23 cellular contexts compared by ENCODE assay signal in genomic region chr10:82660205-82660604, GRCh38.
DNase-seq lines count a peak whose midpoint lies in the region; ATAC-seq and TF ChIP-seq lines count a peak whose summit lies in the region.
"Had no signal": no experiment of that assay in that cellular context is flagged by ENCODE, and none has a peak within 500 bp of the region (broad histone marks: within the 10 kb centered on the region; RNA-seq: fewer than 3 reads in every experiment).

No MANE protein-coding gene starts in this region.

- H3K9ac ChIP-seq in BLaER1, result no peak overlapping the region

- in situ Hi-C loops in astrocyte of the spinal cord (cut with HindIII; ENCODE audit: low sequenced_read_pairs), result no loop called here

- H3K27ac ChIP-seq in BLaER1 (peak overlapping the region; percentile 71), mesodermal cell (ENCODE audit: low read depth, low read length, severe bottlenecking) (peak overlapping the region; percentile 63), gastroesophageal sphincter (no peak overlapping the region), tibial nerve (no peak overlapping the region)
- H3K27ac ChIP-seq: PC-9, SK-N-MC had no signal

- H3K9me3 ChIP-seq in BLaER1, result no peaks in the 10 kb centered on the region
- H3K9me3 ChIP-seq in mesodermal cell (ENCODE audit: control insufficient read depth, low read length), result no peaks in the 10 kb centered on the region
- no peaks in the 10 kb centered on the region for H3K9me3 ChIP-seq in gastroesophageal sphincter
- no peaks in the 10 kb centered on the region for H3K9me3 ChIP-seq in tibial nerve

- H3K4me3 ChIP-seq in BLaER1 (no peak overlapping the region), astrocyte of the spinal cord (ENCODE audit: low read depth, low read length) (no peak overlapping the region), mesodermal cell (ENCODE audit: extremely low read depth, insufficient read depth, low read length, poor library complexity, severe bottlenecking) (no peak overlapping the region), gastroesophageal sphincter (no peak overlapping the region), tibial nerve (no peak overlapping the region)
- H3K4me3 ChIP-seq: GM23338, PC-9, SK-N-MC had no signal

- TF ChIP-seq EP300 in gastroesophageal sphincter (IDR thresholded peaks at IDR 0.05), result no peak
- no peak for TF ChIP-seq EP300 in tibial nerve (IDR thresholded peaks at IDR 0.05)

- ATAC-seq in gastroesophageal sphincter, result no peak
- ATAC-seq in HG02973 (IDR thresholded peaks at IDR 0.05; ENCODE audit: unreplicated experiment), result no peak
- ATAC-seq: GM23338 had no signal

- H3K27me3 ChIP-seq in BLaER1 (no peaks in the 10 kb centered on the region), gastroesophageal sphincter (no peaks in the 10 kb centered on the region), tibial nerve (no peaks in the 10 kb centered on the region)

- TF ChIP-seq POLR2A in gastroesophageal sphincter (IDR thresholded peaks at IDR 0.05) (no peak), tibial nerve (IDR thresholded peaks at IDR 0.05) (no peak)

- H3K4me2 ChIP-seq in BLaER1, result peak overlapping the region; percentile 63; the same call in 1 of the 2 replicates
- H3K4me2 ChIP-seq: GM23338, PC-9 had no signal

- no peak for TF ChIP-seq CTCF in astrocyte of the spinal cord (IDR thresholded peaks at IDR 0.05; ENCODE audit: low read depth, low read length)
- no peak for TF ChIP-seq CTCF in gastroesophageal sphincter (IDR thresholded peaks at IDR 0.05)
- TF ChIP-seq CTCF in tibial nerve (IDR thresholded peaks at IDR 0.05), result no peak

- no peaks in the 10 kb centered on the region for H4K20me1 ChIP-seq in BLaER1

- H3K4me1 ChIP-seq in BLaER1 (peaks cover 99% of the 10 kb centered on the region), mesodermal cell (ENCODE audit: control insufficient read depth, insufficient read depth, low read length, poor library complexity, severe bottlenecking) (peaks cover 4% of the 10 kb centered on the region), gastroesophageal sphincter (no peaks in the 10 kb centered on the region), tibial nerve (no peaks in the 10 kb centered on the region)

- H3K36me3 ChIP-seq in BLaER1 (no peaks in the 10 kb centered on the region), mesodermal cell (ENCODE audit: control insufficient read depth, insufficient read depth, low read length) (no peaks in the 10 kb centered on the region), gastroesophageal sphincter (no peaks in the 10 kb centered on the region), tibial nerve (no peaks in the 10 kb centered on the region)

- DNase-seq in HT1080 (ENCODE audit: low read depth) (peak; percentile 47), astrocyte of the spinal cord (ENCODE audit: low read depth, low spot score) (peak; percentile 4), DMS114 treated with DMSO at 0.1 percent for 48 hours (lab: John Stamatoyannopoulos, UW; ENCODE audit: unreplicated experiment) (no peak), tibial nerve (ENCODE audit: low spot score in 2 of 2) (no peak)
- DNase-seq: ACHN; C1 segment of cervical spinal cord; CD8-positive, alpha-beta memory T cell; DND-41; HCEC 1CT; MM.1S; NCI-H1048; NCI-H1417 treated with DMSO at 0.1 percent for 48 hours; NCI-H187; NCI-H2107; PC-9; RPMI8226; SHP77 treated with DMSO at 0.1 percent for 48 hours had no signal

Comparison
In these comparisons a context has a peak if more than half of its experiments do, and no peak if none do; other contexts are left out.
1. H3K27ac ChIP-seq: peak in BLaER1 (single experiment) and mesodermal cell (single experiment); none in gastroesophageal sphincter (0 of 4) and tibial nerve (0 of 4).
2. DNase-seq: peak in HT1080 (single experiment) and astrocyte of the spinal cord (single experiment); none in DMS114 treated with DMSO at 0.1 percent for 48 hours (single experiment) and tibial nerve (0 of 2).